In the genomic region with DNA sequence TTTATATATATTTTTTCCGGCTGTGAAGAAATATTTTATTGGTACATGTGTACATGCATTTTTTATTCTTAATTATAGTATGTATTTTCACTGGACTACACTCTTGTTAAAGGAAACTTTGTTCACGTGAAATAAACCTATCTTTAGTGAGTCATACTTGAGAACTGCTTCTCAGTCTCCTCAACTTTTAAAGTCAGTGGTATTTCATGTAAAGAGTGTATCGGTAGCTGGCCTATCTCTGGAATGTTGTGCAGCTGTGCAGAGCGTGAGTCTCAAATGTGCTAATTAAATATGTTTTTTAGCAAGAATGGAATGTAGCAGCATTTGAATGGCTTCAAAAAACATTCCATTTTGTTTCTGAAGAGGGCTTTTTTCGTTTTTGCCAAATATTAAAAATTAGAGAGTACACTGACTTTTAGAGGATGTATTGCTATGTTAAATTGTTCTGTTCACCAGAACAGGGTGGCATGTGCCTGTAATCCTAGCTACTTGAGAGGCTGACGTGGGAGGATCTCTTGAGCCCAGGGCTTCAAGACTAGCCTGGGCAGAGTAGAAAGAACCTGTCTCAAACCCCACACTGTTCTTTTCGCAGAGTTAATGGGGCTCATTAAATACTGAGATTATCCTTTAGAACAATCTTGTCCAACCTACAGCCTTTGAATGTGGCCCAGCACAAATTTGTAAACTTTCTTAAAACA, we compare ENCODE assay signal across 10 cellular contexts. TPM values are rescaled to one million over a fixed set of nuclear protein-coding genes. Genes with fewer than 3 reads are reported as not detected.
DNase-seq lines count a peak whose midpoint lies in the region; ATAC-seq, FAIRE-seq and TF ChIP-seq lines count a peak whose summit lies in the region.
"Had no signal": no experiment of that assay in that cellular context is flagged by ENCODE, and none has a peak within 500 bp of the region (broad histone marks: within the 10 kb centered on the region; RNA-seq: fewer than 3 reads in every experiment).

No MANE protein-coding gene starts in this region.

- FAIRE-seq in kidney (lab: Jason Lieb, UNC): no peak
- FAIRE-seq: A204.1 had no signal

- H3K36me3 ChIP-seq in uterus (no peaks in the 10 kb centered on the region), kidney (ENCODE audit: control insufficient read depth in 1 of 2, insufficient read depth in 2 of 2, low read length in 2 of 2) (no peaks in the 10 kb centered on the region)

- POLR2A ChIA-PET in activated CD4-positive, alpha-beta T cell treated with anti-CD3 and anti-CD28 coated beads for 36 hours (lab: Charles Lee): no interaction called here

- H3K36me3 Mint-ChIP-seq in activated CD4-positive, alpha-beta T cell treated with anti-CD3 and anti-CD28 coated beads, Interleukin-2, amount 10 ng/mL, durations not matched to agents 24 days and 14 days (ENCODE audit: low read depth): no peaks in the 10 kb centered on the region
- H3K36me3 Mint-ChIP-seq in activated CD4-positive, alpha-beta T cell treated with anti-CD3 and anti-CD28 coated beads for 36 hours (ENCODE audit: low read depth): no peaks in the 10 kb centered on the region
- H3K36me3 Mint-ChIP-seq in mesothelial cell of epicardium: peaks cover 2% of the 10 kb centered on the region

- no peak overlapping the region for H3K9ac ChIP-seq in kidney (ENCODE audit: low read length in 2 of 2)

- peaks cover 5% of the 10 kb centered on the region for H3K27me3 Mint-ChIP-seq in activated CD4-positive, alpha-beta T cell treated with anti-CD3 and anti-CD28 coated beads, Interleukin-2, amount 10 ng/mL, durations not matched to agents 24 days and 14 days
- H3K27me3 Mint-ChIP-seq in activated CD4-positive, alpha-beta T cell treated with anti-CD3 and anti-CD28 coated beads for 36 hours: peaks cover 3% of the 10 kb centered on the region
- H3K27me3 Mint-ChIP-seq in mesothelial cell of epicardium (ENCODE audit: low read depth): no peaks in the 10 kb centered on the region

- TF ChIP-seq CTCF in coronary artery (IDR thresholded peaks at IDR 0.05) (no peak), mesothelial cell of epicardium (IDR thresholded peaks at IDR 0.05; ENCODE audit: unreplicated experiment) (no peak), uterus (IDR thresholded peaks at IDR 0.05) (no peak), kidney (IDR thresholded peaks at IDR 0.05; ENCODE audit: borderline replicate concordance, extremely low read depth, insufficient read depth) (no peak)

- H3K27me3 ChIP-seq in uterus: no peaks in the 10 kb centered on the region

- CTCF ChIA-PET in activated CD4-positive, alpha-beta T cell treated with anti-CD3 and anti-CD28 coated beads for 36 hours (lab: Charles Lee): interaction anchor here (0.7 kb wide), 1 partner anchor 163 kb away, joined by 4 read pairs; no protein-coding TSS in a partner anchor

- ATAC-seq in activated CD4-positive, alpha-beta T cell treated with anti-CD3 and anti-CD28 coated beads for 36 hours: no peak
- ATAC-seq in HG02642 (IDR thresholded peaks at IDR 0.05; ENCODE audit: poor library complexity, unreplicated experiment): no peak

- peak; percentile 26 for DNase-seq in activated CD4-positive, alpha-beta T cell treated with anti-CD3 and anti-CD28 coated beads, Interleukin-2, amount 10 ng/mL, durations not matched to agents 24 days and 14 days
- no peak for DNase-seq in activated CD4-positive, alpha-beta T cell treated with anti-CD3 and anti-CD28 coated beads for 36 hours
- no peak for DNase-seq in coronary artery (ENCODE audit: low spot score)
- no peak for DNase-seq in mesothelial cell of epicardium (ENCODE audit: low spot score in 2 of 2, unreplicated experiment in 2 of 2)
- no peak for DNase-seq in uterus
- no peak for DNase-seq in kidney
- no peak for DNase-seq in hepatic stellate cell (ENCODE audit: low spot score)
- DNase-seq: stimulated activated naive CD4-positive, alpha-beta T cell had no signal

- H3K4me1 Mint-ChIP-seq in activated CD4-positive, alpha-beta T cell treated with anti-CD3 and anti-CD28 coated beads, Interleukin-2, amount 10 ng/mL, durations not matched to agents 24 days and 14 days: no peaks in the 10 kb centered on the region
- H3K4me1 Mint-ChIP-seq in activated CD4-positive, alpha-beta T cell treated with anti-CD3 and anti-CD28 coated beads for 36 hours: no peaks in the 10 kb centered on the region
- peaks cover 77% of the 10 kb centered on the region for H3K4me1 Mint-ChIP-seq in mesothelial cell of epicardium

- intact Hi-C loops in activated CD4-positive, alpha-beta T cell treated with anti-CD3 and anti-CD28 coated beads, Interleukin-2, amount 10 ng/mL, durations not matched to agents 24 days and 14 days (cut with micrococcal nuclease): no loop called here
- intact Hi-C loops in activated CD4-positive, alpha-beta T cell treated with anti-CD3 and anti-CD28 coated beads for 36 hours (cut with DNase I, micrococcal nuclease): no loop called here
- intact Hi-C loops in uterus (cut with DNase I; ENCODE audit: low total_unique reads): no loop called here
- intact Hi-C loops in kidney (cut with DNase I): no loop called here

- H3K4me1 ChIP-seq in uterus: peaks cover 16 to 24% of the 10 kb centered on the region in 2 donors
- peaks cover 8 to 15% of the 10 kb centered on the region in 2 donors for H3K4me1 ChIP-seq in kidney (ENCODE audit: control insufficient read depth in 1 of 2, insufficient read depth in 1 of 2, low read depth in 1 of 2, low read length in 2 of 2)

- no peak overlapping the region for H3K27ac Mint-ChIP-seq in activated CD4-positive, alpha-beta T cell treated with anti-CD3 and anti-CD28 coated beads, Interleukin-2, amount 10 ng/mL, durations not matched to agents 24 days and 14 days
- no peak overlapping the region for H3K27ac Mint-ChIP-seq in activated CD4-positive, alpha-beta T cell treated with anti-CD3 and anti-CD28 coated beads for 36 hours
- peak overlapping the region; percentile 88 for H3K27ac Mint-ChIP-seq in mesothelial cell of epicardium

- H3K27ac ChIP-seq in coronary artery (peak overlapping the region; percentile 39 to 52), uterus (peak overlapping the region; percentile 32 to 80), kidney (ENCODE audit: low read depth in 2 of 2, low read length in 2 of 2) (no peak overlapping the region)

- peak overlapping the region; percentile 2 for H3K4me3 ChIP-seq in coronary artery
- H3K4me3 ChIP-seq in uterus: no peak overlapping the region
- no peak overlapping the region for H3K4me3 ChIP-seq in kidney (ENCODE audit: low read length in 2 of 2)

- H3K9me3 ChIP-seq in uterus (no peaks in the 10 kb centered on the region), kidney (ENCODE audit: control insufficient read depth in 1 of 2, low read length in 2 of 2) (no peaks in the 10 kb centered on the region)

- TF ChIP-seq POLR2A in uterus (IDR thresholded peaks at IDR 0.05): no peak

- H3K9me3 Mint-ChIP-seq in activated CD4-positive, alpha-beta T cell treated with anti-CD3 and anti-CD28 coated beads, Interleukin-2, amount 10 ng/mL, durations not matched to agents 24 days and 14 days: no peaks in the 10 kb centered on the region
- no peaks in the 10 kb centered on the region for H3K9me3 Mint-ChIP-seq in activated CD4-positive, alpha-beta T cell treated with anti-CD3 and anti-CD28 coated beads for 36 hours (ENCODE audit: low read depth)
- no peaks in the 10 kb centered on the region for H3K9me3 Mint-ChIP-seq in mesothelial cell of epicardium

- H3K4me3 Mint-ChIP-seq in activated CD4-positive, alpha-beta T cell treated with anti-CD3 and anti-CD28 coated beads, Interleukin-2, amount 10 ng/mL, durations not matched to agents 24 days and 14 days: no peak overlapping the region
- H3K4me3 Mint-ChIP-seq in activated CD4-positive, alpha-beta T cell treated with anti-CD3 and anti-CD28 coated beads for 36 hours: no peak overlapping the region
- H3K4me3 Mint-ChIP-seq in mesothelial cell of epicardium: peak overlapping the region; percentile 18

RNA-seq across cellular contexts. Expression of gene SPTBN1, which starts 14.3 kb away (rescaled TPM):
- total RNA-seq in activated CD4-positive, alpha-beta T cell treated with anti-CD3 and anti-CD28 coated beads, Interleukin-2, amount 10 ng/mL, durations not matched to agents 24 days and 14 days: 52.6 and 53.8 TPM in 2 replicates
- total RNA-seq in activated CD4-positive, alpha-beta T cell treated with anti-CD3 and anti-CD28 coated beads for 36 hours: 10 to 100 TPM; 76.6 to 86.8 TPM
- total RNA-seq in mesothelial cell of epicardium (265 to 281 TPM (median 271 TPM) in 3 replicates), uterus (100 to 1,000 TPM; 189 to 423 (median 341) TPM), kidney (313 TPM)
- polyA plus RNA-seq in kidney (ENCODE audit: insufficient read depth, low read depth, low replicate concordance): 93.2 TPM

Comparison
In these comparisons a context has a peak if more than half of its experiments do, and no peak if none do; other contexts are left out.
1. H3K27ac ChIP-seq: peak in coronary artery (2 of 2) and uterus (2 of 2); none in kidney (0 of 2).